Comparison of ENCODE assay signal across 17 cellular contexts in genomic region chr5:155871623-155872022, GRCh38.
"Had no signal": no experiment of that assay in that cellular context is flagged by ENCODE, and none has a peak within 500 bp of the region (broad histone marks: within the 10 kb centered on the region; RNA-seq: fewer than 3 reads in every experiment).

No MANE protein-coding gene starts in this region.

- H3K4me3 ChIP-seq: gastrocnemius medialis, prostate gland, right atrium auricular region, tibial nerve, vagina had no signal

- DNase-seq: activated CD4-positive, alpha-beta T cell treated with anti-CD3 and anti-CD28 coated beads for 36 hours; activated CD4-positive, alpha-beta T cell treated with anti-CD3 and anti-CD28 coated beads, Interleukin-2, amount 50 U/mL, for 48 hours; activated T-cell treated with anti-CD3 and anti-CD28 coated beads for 4 hours; effector CD4-positive, alpha-beta T cell; gastrocnemius medialis; head of caudate nucleus; kidney; mammary epithelial cell had no signal

- H3K27ac ChIP-seq: gastrocnemius medialis, prostate gland, right atrium auricular region, tibial nerve, vagina had no signal

- H3K9me3 Mint-ChIP-seq: activated T-helper 1 cell treated with anti-CD3 and anti-CD28 coated beads, Interleukin-12 subunit alpha, Interleukin-12 subunit beta, Interleukin-2, Interleukin-4 antibody, amounts not matched to agents 30 ng/mL and 10 ng/mL and 1 ng/mL, durations not matched to agents 14 hours and 24 hours and 36 hours; stimulated activated naive CD8-positive, alpha-beta T cell treated with anti-CD3 and anti-CD28 coated beads, Interleukin-15, Interleukin-2, amounts not matched to agents 100 ng/mL and 50 ng/mL, for 24 hours had no signal

- H3K36me3 ChIP-seq: gastrocnemius medialis, prostate gland, right atrium auricular region, tibial nerve, vagina had no signal

- H3K36me3 Mint-ChIP-seq: activated naive CD8-positive, alpha-beta T cell had no signal

- H3K4me3 Mint-ChIP-seq: activated CD4-positive, alpha-beta T cell treated with anti-CD3 and anti-CD28 coated beads for 36 hours; activated naive CD8-positive, alpha-beta T cell; activated T-helper 1 cell treated with anti-CD3 and anti-CD28 coated beads, Interleukin-12 subunit alpha, Interleukin-12 subunit beta, Interleukin-2, Interleukin-4 antibody, amounts not matched to agents 30 ng/mL and 10 ng/mL and 1 ng/mL, durations not matched to agents 14 hours and 24 hours and 36 hours; stimulated activated naive CD8-positive, alpha-beta T cell treated with anti-CD3 and anti-CD28 coated beads, Interleukin-15, Interleukin-2, amounts not matched to agents 100 ng/mL and 50 ng/mL, for 24 hours had no signal

- H3K9me3 ChIP-seq: gastrocnemius medialis, prostate gland, right atrium auricular region, tibial nerve, vagina had no signal

- H3K4me1 ChIP-seq: gastrocnemius medialis, prostate gland, right atrium auricular region, tibial nerve, vagina had no signal

- H3K4me1 Mint-ChIP-seq: activated CD4-positive, alpha-beta T cell treated with anti-CD3 and anti-CD28 coated beads for 36 hours had no signal

- H3K27me3 ChIP-seq: gastrocnemius medialis, right atrium auricular region, tibial nerve, vagina had no signal

- H3K27ac Mint-ChIP-seq: activated CD4-positive, alpha-beta T cell treated with anti-CD3 and anti-CD28 coated beads for 36 hours; activated naive CD8-positive, alpha-beta T cell; activated T-helper 1 cell treated with anti-CD3 and anti-CD28 coated beads, Interleukin-12 subunit alpha, Interleukin-12 subunit beta, Interleukin-2, Interleukin-4 antibody, amounts not matched to agents 30 ng/mL and 10 ng/mL and 1 ng/mL, durations not matched to agents 14 hours and 24 hours and 36 hours; stimulated activated naive CD8-positive, alpha-beta T cell treated with anti-CD3 and anti-CD28 coated beads, Interleukin-15, Interleukin-2, amounts not matched to agents 100 ng/mL and 50 ng/mL, for 24 hours had no signal

- ATAC-seq: activated CD4-positive, alpha-beta T cell treated with anti-CD3 and anti-CD28 coated beads for 36 hours; esophagus mucosa; gastrocnemius medialis; left lobe of liver had no signal
